8 cellular contexts compared by ENCODE assay signal in the genomic region with DNA sequence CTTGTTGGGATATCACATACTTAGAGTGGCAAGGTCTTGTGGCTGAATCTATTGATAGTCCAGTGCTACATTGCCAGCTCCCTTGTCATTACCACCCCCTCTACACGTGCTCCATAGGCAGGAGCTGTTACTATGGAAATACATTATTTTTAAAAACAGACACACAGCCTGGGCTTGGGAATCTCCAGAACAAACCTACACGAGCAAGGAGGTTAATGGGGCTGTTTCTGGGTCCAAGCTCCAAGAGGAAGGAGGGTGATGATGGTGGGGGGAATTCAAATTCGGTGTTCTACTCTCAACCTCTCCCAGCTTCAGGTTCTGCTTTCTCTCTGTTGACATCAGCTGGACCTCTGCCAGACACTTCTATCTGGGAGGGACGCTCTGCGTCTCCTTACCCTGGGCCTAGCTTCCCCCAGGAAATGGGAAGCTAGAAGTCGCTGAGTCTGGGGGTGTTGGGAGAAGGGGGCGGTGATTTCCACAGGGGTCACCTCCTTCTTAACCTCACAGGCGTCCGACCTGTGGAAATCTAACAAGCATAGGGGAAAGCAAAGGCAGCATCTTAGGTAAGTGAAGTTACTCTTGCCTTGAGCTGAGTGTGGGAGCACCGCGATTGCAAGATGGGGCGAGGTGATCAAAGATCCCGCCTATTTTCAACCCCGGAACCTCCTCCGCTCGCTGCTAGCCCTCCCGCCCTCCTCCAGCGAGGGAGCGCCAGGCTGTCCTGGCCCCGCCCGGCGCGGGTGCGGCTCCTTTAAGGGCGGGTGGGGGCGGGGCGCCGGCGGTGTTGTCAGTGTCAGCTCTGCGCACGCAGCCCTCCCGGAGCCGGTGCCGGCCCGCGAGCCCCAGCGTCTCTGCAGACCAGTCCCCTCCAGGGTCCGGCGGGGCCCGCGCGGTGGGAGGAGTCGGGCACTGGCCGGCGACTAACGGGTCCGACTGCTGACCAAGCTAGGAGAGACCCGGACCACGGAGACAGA.
DNase-seq lines count a peak whose midpoint lies in the region; ATAC-seq and TF ChIP-seq lines count a peak whose summit lies in the region.

TSS of gene C2CD2L (plus strand) at position 781 of the 974 bp plus-strand sequence. CDS start 398 bp downstream, outside the sequence.

- H3K4me3 ChIP-seq in AG09309 (ENCODE audit: control insufficient read depth, low read depth, low read length): peak within 1 kb of the TSS; percentile 77

- no peak for DNase-seq in AG09309 (ENCODE audit: low read depth)
- peak; percentile 74 for DNase-seq in NCI-H446 treated with DMSO at 0.1 percent for 48 hours (lab: John Stamatoyannopoulos, UW)
- peak; percentile 87 for DNase-seq in activated CD4-positive, CD25-positive, alpha-beta regulatory T cell treated with anti-CD3 and anti-CD28 coated beads, Interleukin-2, amount 50 U/mL, for 72 hours
- peak; percentile 23 to 67 for DNase-seq in cerebellar nuclear complex (lab: John Stamatoyannopoulos, UW)
- DNase-seq in kidney glomerular epithelial cell (lab: John Stamatoyannopoulos, UW): peak; percentile 80
- DNase-seq in stimulated activated CD4-positive, alpha-beta T cell treated with anti-CD3 and anti-CD28 coated beads, Interleukin-15, amount 100 ng/mL, for 24 hours: peak; percentile 93

- ATAC-seq in GM19023 (IDR thresholded peaks at IDR 0.05; ENCODE audit: unreplicated experiment): peak; percentile 83
- ATAC-seq in HG03280 (IDR thresholded peaks at IDR 0.05; ENCODE audit: unreplicated experiment): peak; percentile 76

- TF ChIP-seq CTCF in AG09309 (IDR thresholded peaks at IDR 0.05; ENCODE audit: control insufficient read depth, insufficient read depth, low read depth, low read length, missing control alignments): no peak
